In the genomic region with DNA sequence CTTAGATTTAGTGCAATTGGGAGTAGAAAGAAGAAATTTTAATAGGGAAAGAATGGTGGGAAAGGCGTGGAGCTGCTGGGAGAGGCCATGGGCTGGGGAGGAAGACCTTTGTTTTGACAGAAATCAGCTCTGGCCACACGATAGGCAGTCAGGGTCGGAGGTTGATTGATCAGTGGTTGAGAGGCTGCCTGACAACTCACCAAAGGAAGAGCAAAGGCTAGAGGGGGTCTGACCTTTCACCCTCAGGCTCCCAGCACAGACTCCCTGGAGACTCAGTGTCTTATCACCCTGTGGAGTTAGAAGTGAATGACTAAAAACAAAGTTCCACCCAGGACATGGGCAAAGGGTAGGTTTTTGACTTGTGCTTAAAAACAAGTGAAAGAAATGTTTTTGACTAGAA, we compare ENCODE assay signal across 31 cellular contexts. TPM values are rescaled to one million over a fixed set of nuclear protein-coding genes. Genes with fewer than 3 reads are reported as not detected.
"Had no signal": no experiment of that assay in that cellular context is flagged by ENCODE, and none has a peak within 500 bp of the region (broad histone marks: within the 10 kb centered on the region; RNA-seq: fewer than 3 reads in every experiment).

No MANE protein-coding gene starts in this region.

- H3K4me3 Mint-ChIP-seq: activated CD4-positive, alpha-beta memory T cell treated with anti-CD3 and anti-CD28 coated beads, Interleukin-2, amount 10 ng/mL, durations not matched to agents 7 days and 5 days; activated naive CD4-positive, alpha-beta T cell treated with anti-CD3 and anti-CD28 coated beads, Interleukin-2, amount 10 ng/mL, durations not matched to agents 7 days and 5 days; activated naive CD8-positive, alpha-beta T cell treated with anti-CD3 and anti-CD28 coated beads, Interleukin-2, amount 10 ng/mL, durations not matched to agents 7 days and 5 days; activated T-cell treated with anti-CD3 and anti-CD28 coated beads, Interleukin-2, amount 50 U/mL, for 24 hours; activated T-cell treated with anti-CD3 and anti-CD28 coated beads, Interleukin-2, amount 50 U/mL, for 72 hours; brain; central memory CD8-positive, alpha-beta T cell; endodermal cell had no signal

- H3K27ac ChIP-seq: ascending aorta, breast epithelium, foreskin keratinocyte, gastrocnemius medialis, heart left ventricle had no signal

- H3K27me3 ChIP-seq: ascending aorta had no signal

- DNase-seq: activated CD4-positive, alpha-beta memory T cell treated with anti-CD3 and anti-CD28 coated beads, Interleukin-2, amount 10 ng/mL, durations not matched to agents 7 days and 5 days; activated CD4-positive, alpha-beta T cell treated with anti-CD3 and anti-CD28 coated beads for 4 hours; activated CD4-positive, CD25-positive, alpha-beta regulatory T cell; activated CD4-positive, CD25-positive, alpha-beta regulatory T cell treated with anti-CD3 and anti-CD28 coated beads, Interleukin-2, amount 50 U/mL, for 72 hours; activated CD8-positive, alpha-beta memory T cell treated with anti-CD3 and anti-CD28 coated beads, Interleukin-2, amount 50 U/mL, for 48 hours; activated gamma-delta T cell; activated naive CD4-positive, alpha-beta T cell; activated naive CD4-positive, alpha-beta T cell treated with anti-CD3 and anti-CD28 coated beads, Interleukin-2, amount 10 ng/mL, durations not matched to agents 7 days and 5 days; activated naive CD8-positive, alpha-beta T cell treated with anti-CD3 and anti-CD28 coated beads, Interleukin-2, amount 10 ng/mL, durations not matched to agents 7 days and 5 days; activated T-cell treated with anti-CD3 and anti-CD28 coated beads for 4 hours; activated T-cell treated with anti-CD3 and anti-CD28 coated beads, Interleukin-2, amount 50 U/mL, for 24 hours; activated T-cell treated with anti-CD3 and anti-CD28 coated beads, Interleukin-2, amount 50 U/mL, for 72 hours; cortex of kidney; effector memory CD4-positive, alpha-beta T cell; endodermal cell; foreskin keratinocyte; gastrocnemius medialis; glutamatergic neuron; heart left ventricle; T-helper 2 cell had no signal

- H3K4me1 ChIP-seq: ascending aorta, breast epithelium, foreskin keratinocyte, gastrocnemius medialis, heart left ventricle had no signal

- H3K36me3 Mint-ChIP-seq: activated naive CD4-positive, alpha-beta T cell treated with anti-CD3 and anti-CD28 coated beads, Interleukin-2, amount 10 ng/mL, durations not matched to agents 7 days and 5 days; activated naive CD4-positive, alpha-beta T cell treated with anti-CD3 and anti-CD28 coated beads, Interleukin-2, amount 50 U/mL, for 72 hours; activated naive CD8-positive, alpha-beta T cell treated with anti-CD3 and anti-CD28 coated beads, Interleukin-2, amount 10 ng/mL, durations not matched to agents 7 days and 5 days; brain had no signal

- H3K9me3 ChIP-seq: ascending aorta, breast epithelium, gastrocnemius medialis, heart left ventricle had no signal

- H3K9me3 Mint-ChIP-seq: activated CD4-positive, alpha-beta memory T cell treated with anti-CD3 and anti-CD28 coated beads, Interleukin-2, amount 10 ng/mL, durations not matched to agents 7 days and 5 days; activated naive CD4-positive, alpha-beta T cell treated with anti-CD3 and anti-CD28 coated beads, Interleukin-2, amount 10 ng/mL, durations not matched to agents 7 days and 5 days; activated naive CD4-positive, alpha-beta T cell treated with anti-CD3 and anti-CD28 coated beads, Interleukin-2, amount 50 U/mL, for 72 hours; activated naive CD8-positive, alpha-beta T cell treated with anti-CD3 and anti-CD28 coated beads, Interleukin-2, amount 10 ng/mL, durations not matched to agents 7 days and 5 days; activated T-cell treated with anti-CD3 and anti-CD28 coated beads, Interleukin-2, amount 50 U/mL, for 24 hours; activated T-cell treated with anti-CD3 and anti-CD28 coated beads, Interleukin-2, amount 50 U/mL, for 72 hours; central memory CD8-positive, alpha-beta T cell; endodermal cell had no signal

- ATAC-seq: activated naive CD4-positive, alpha-beta T cell treated with anti-CD3 and anti-CD28 coated beads, Interleukin-2, amount 50 U/mL, for 72 hours; activated T-cell treated with anti-CD3 and anti-CD28 coated beads, Interleukin-2, amount 50 U/mL, for 72 hours; esophagus mucosa; foreskin keratinocyte; gastrocnemius medialis; heart left ventricle had no signal

- H3K27ac Mint-ChIP-seq: activated CD4-positive, alpha-beta memory T cell treated with anti-CD3 and anti-CD28 coated beads, Interleukin-2, amount 10 ng/mL, durations not matched to agents 7 days and 5 days; activated naive CD4-positive, alpha-beta T cell treated with anti-CD3 and anti-CD28 coated beads, Interleukin-2, amount 10 ng/mL, durations not matched to agents 7 days and 5 days; activated naive CD4-positive, alpha-beta T cell treated with anti-CD3 and anti-CD28 coated beads, Interleukin-2, amount 50 U/mL, for 72 hours; activated naive CD8-positive, alpha-beta T cell treated with anti-CD3 and anti-CD28 coated beads, Interleukin-2, amount 10 ng/mL, durations not matched to agents 7 days and 5 days; activated T-cell treated with anti-CD3 and anti-CD28 coated beads, Interleukin-2, amount 50 U/mL, for 24 hours; activated T-cell treated with anti-CD3 and anti-CD28 coated beads, Interleukin-2, amount 50 U/mL, for 72 hours; brain; endodermal cell had no signal

- H3K4me1 Mint-ChIP-seq: activated CD4-positive, alpha-beta memory T cell treated with anti-CD3 and anti-CD28 coated beads, Interleukin-2, amount 10 ng/mL, durations not matched to agents 7 days and 5 days; activated naive CD4-positive, alpha-beta T cell treated with anti-CD3 and anti-CD28 coated beads, Interleukin-2, amount 10 ng/mL, durations not matched to agents 7 days and 5 days; brain; central memory CD8-positive, alpha-beta T cell had no signal

- H3K36me3 ChIP-seq: ascending aorta, breast epithelium, gastrocnemius medialis, heart left ventricle had no signal

- H3K4me3 ChIP-seq: ascending aorta, breast epithelium, gastrocnemius medialis, heart left ventricle had no signal

RNA-seq across cellular contexts. Expression of a gene that starts 18.0 kb away (rescaled TPM):
- total RNA-seq: activated CD4-positive, alpha-beta memory T cell treated with anti-CD3 and anti-CD28 coated beads, Interleukin-2, amount 10 ng/mL, durations not matched to agents 7 days and 5 days; activated naive CD4-positive, alpha-beta T cell treated with anti-CD3 and anti-CD28 coated beads, Interleukin-2, amount 50 U/mL, for 72 hours; activated naive CD8-positive, alpha-beta T cell treated with anti-CD3 and anti-CD28 coated beads, Interleukin-2, amount 10 ng/mL, durations not matched to agents 7 days and 5 days; activated T-cell treated with anti-CD3 and anti-CD28 coated beads, Interleukin-2, amount 50 U/mL, for 72 hours; ascending aorta; cardiac septum; cerebellum; dermis microvascular lymphatic vessel endothelial cell; epithelial cell of proximal tubule; foreskin keratinocyte; gastrocnemius medialis; heart left ventricle; T-helper 1 cell treated with Interleukin-12 subunit alpha and Interleukin-12 subunit beta and Interleukin-4 antibody, amounts not matched to agents 30 ng/mL and 1 ng/mL, for 36 hours had no signal
- polyA plus RNA-seq: foreskin keratinocyte, heart left ventricle had no signal
